Comparison of ENCODE assay signal across 30 cellular contexts in the genomic region with DNA sequence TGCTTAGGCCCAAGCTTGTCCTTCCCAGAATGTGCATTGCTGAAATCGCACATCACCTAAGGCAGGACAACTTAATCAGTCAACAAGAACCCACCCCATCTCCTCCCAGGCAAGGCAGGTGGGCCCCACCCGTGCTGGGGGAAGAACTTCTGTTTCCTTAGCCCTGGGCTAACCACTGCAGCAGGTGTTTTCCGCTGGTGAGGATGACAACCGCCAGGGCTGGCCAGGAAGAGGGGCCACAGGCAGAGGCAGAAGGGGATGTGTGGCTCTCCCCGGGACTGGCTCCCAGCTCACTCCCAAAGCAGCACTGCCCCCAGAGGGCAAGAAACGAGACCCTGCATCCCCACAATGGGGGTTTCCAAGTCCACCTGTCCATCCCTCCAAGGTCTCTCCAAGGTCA.
DNase-seq lines count a peak whose midpoint lies in the region; ATAC-seq and TF ChIP-seq lines count a peak whose summit lies in the region.
"Had no signal": no experiment of that assay in that cellular context is flagged by ENCODE, and none has a peak within 500 bp of the region (broad histone marks: within the 10 kb centered on the region; RNA-seq: fewer than 3 reads in every experiment).

No MANE protein-coding gene starts in this region.

- H3K9me3 Mint-ChIP-seq in endodermal cell, result peaks cover 2% of the 10 kb centered on the region
- H3K9me3 Mint-ChIP-seq: activated CD8-positive, alpha-beta T cell treated with anti-CD3 and anti-CD28 coated beads for 36 hours; effector memory CD8-positive, alpha-beta T cell; nephron; type B pancreatic cell had no signal

- peak overlapping the region; percentile 2; the same call in 1 of the 2 replicates for H3K27ac ChIP-seq in MM.1S (ENCODE audit: low read length)
- no peak overlapping the region for H3K27ac ChIP-seq in endodermal cell (ENCODE audit: low read depth, low read length)
- no peak overlapping the region for H3K27ac ChIP-seq in thymus (ENCODE audit: low read depth)
- no peak overlapping the region for H3K27ac ChIP-seq in caudate nucleus (ENCODE audit: low read depth, low read length)
- H3K27ac ChIP-seq: adrenal gland, coronary artery, hepatocyte, HL-60, left lung, right lobe of liver had no signal

- H3K9me2 ChIP-seq in MM.1S (replicated peaks; ENCODE audit: insufficient read depth, low read length), result no peaks in the 10 kb centered on the region

- WGBS in endodermal cell (ENCODE audit: insufficient coverage in 1 of 2, insufficient read length in 1 of 2), 2 experiments, result 50 to 85% methylated on average over 1 to 6 of the region's 6 CpGs
- 6% methylated on average over 6 of the region's 6 CpGs for WGBS in thymus

- H4K20me1 ChIP-seq in MM.1S (ENCODE audit: insufficient read depth, low read length), result no peaks in the 10 kb centered on the region

- no peak overlapping the region for H3K4me3 Mint-ChIP-seq in endodermal cell
- H3K4me3 Mint-ChIP-seq: activated CD8-positive, alpha-beta T cell treated with anti-CD3 and anti-CD28 coated beads for 36 hours; B cell; effector memory CD8-positive, alpha-beta T cell; immature natural killer cell; mesothelial cell of epicardium; nephron; type B pancreatic cell had no signal

- H3K27me3 Mint-ChIP-seq in endodermal cell (ENCODE audit: insufficient read depth), result peaks cover 14% of the 10 kb centered on the region

- H3K4me1 ChIP-seq in MM.1S (ENCODE audit: low read length) (peaks cover 42% of the 10 kb centered on the region), endodermal cell (ENCODE audit: control insufficient read depth, insufficient read depth, low read length) (no peaks in the 10 kb centered on the region), thymus (ENCODE audit: control insufficient read depth, insufficient read depth, low read length) (peaks cover 60% of the 10 kb centered on the region)
- H3K4me1 ChIP-seq: A549, adrenal gland, HAP-1, right lobe of liver had no signal

- ATAC-seq in HG03196 (IDR thresholded peaks at IDR 0.05; ENCODE audit: unreplicated experiment) (no peak), GM18511 (IDR thresholded peaks at IDR 0.05; ENCODE audit: unreplicated experiment) (no peak)
- ATAC-seq: activated CD4-positive, CD25-positive, alpha-beta regulatory T cell treated with anti-CD3 and anti-CD28 coated beads, Interleukin-2, amount 50 U/mL, for 24 hours; activated CD8-positive, alpha-beta T cell treated with anti-CD3 and anti-CD28 coated beads for 36 hours; effector memory CD8-positive, alpha-beta T cell had no signal

- no peaks in the 10 kb centered on the region for H3K27me3 ChIP-seq in MM.1S (replicated peaks; ENCODE audit: insufficient read depth, low read length)
- no peaks in the 10 kb centered on the region for H3K27me3 ChIP-seq in endodermal cell (ENCODE audit: control insufficient read depth, insufficient read depth, low read length, poor library complexity, severe bottlenecking)
- H3K27me3 ChIP-seq in thymus (ENCODE audit: control insufficient read depth, insufficient read depth), result no peaks in the 10 kb centered on the region
- H3K27me3 ChIP-seq: adrenal gland, hepatocyte, right lobe of liver had no signal

- H3K79me2 ChIP-seq in MM.1S (ENCODE audit: low read length), result no peaks in the 10 kb centered on the region
- H3K79me2 ChIP-seq: hepatocyte had no signal

- DNase-seq in activated effector memory CD4-positive, alpha-beta T cell treated with anti-CD3 and anti-CD28 coated beads, Interleukin-2, amount 50 U/mL, for 16 hours, result peak; percentile 36
- DNase-seq in activated effector memory CD4-positive, alpha-beta T cell treated with Interleukin-2 at 50 U/mL for 16 hours, result no peak
- DNase-seq in MM.1S (peak; percentile 60), endodermal cell (peak; percentile 44), caudate nucleus (lab: John Stamatoyannopoulos, UW) (no peak)
- DNase-seq: activated gamma-delta T cell treated with Interleukin-2 at 50 U/mL for 16 hours; COR-L47; effector memory CD8-positive, alpha-beta T cell; immature natural killer cell; NCI-H1105 treated with DMSO at 0.1 percent for 48 hours; NCI-H2029; NCI-H774; SHP77 treated with DMSO at 0.1 percent for 48 hours had no signal

- H3K9ac ChIP-seq in MM.1S (ENCODE audit: low read length) (no peak overlapping the region), endodermal cell (ENCODE audit: extremely low read depth, low read length, poor library complexity, severe bottlenecking) (no peak overlapping the region)

- H3K9me3 ChIP-seq in MM.1S (replicated peaks; ENCODE audit: insufficient read depth, low read length), result no peaks in the 10 kb centered on the region
- H3K9me3 ChIP-seq in endodermal cell (ENCODE audit: control insufficient read depth, low read length), result peaks cover 1% of the 10 kb centered on the region
- H3K9me3 ChIP-seq in thymus (ENCODE audit: control insufficient read depth), result no peaks in the 10 kb centered on the region
- H3K9me3 ChIP-seq: adrenal gland, HAP-1, right lobe of liver had no signal

- H3K4me2 ChIP-seq in MM.1S (ENCODE audit: low read depth, low read length), result peak overlapping the region; percentile 20
- H3K4me2 ChIP-seq: A549, hepatocyte had no signal

- H3F3A ChIP-seq in MM.1S (ENCODE audit: insufficient read depth, low read length), result peaks cover 10% of the 10 kb centered on the region

- H2AFZ ChIP-seq in MM.1S (ENCODE audit: low read length), result peak overlapping the region; percentile 41; the same call in 1 of the 2 replicates
- H2AFZ ChIP-seq: hepatocyte had no signal

- H3K36me3 ChIP-seq in MM.1S (replicated peaks; ENCODE audit: insufficient read depth, low read length) (no peaks in the 10 kb centered on the region), endodermal cell (ENCODE audit: control insufficient read depth, insufficient read depth, low read length) (no peaks in the 10 kb centered on the region), thymus (ENCODE audit: control insufficient read depth, insufficient read depth) (no peaks in the 10 kb centered on the region)
- H3K36me3 ChIP-seq: adrenal gland, HAP-1, left lung, right lobe of liver had no signal

- TF ChIP-seq CTCF in MM.1S (IDR thresholded peaks at IDR 0.05; ENCODE audit: low read length) (peak; percentile 12; the same call in 1 of the 2 replicates), endodermal cell (conservative IDR thresholded peaks at IDR 0.05) (no peak)

- H3K4me1 Mint-ChIP-seq in endodermal cell, result no peaks in the 10 kb centered on the region

- no peaks in the 10 kb centered on the region for H3K36me3 Mint-ChIP-seq in endodermal cell (ENCODE audit: low read depth)
- H3K36me3 Mint-ChIP-seq: immature natural killer cell, mesothelial cell of epicardium, type B pancreatic cell had no signal

- no peak overlapping the region for H3K4me3 ChIP-seq in MM.1S (ENCODE audit: low read length)
- H3K4me3 ChIP-seq in endodermal cell (ENCODE audit: low read length), result no peak overlapping the region
- H3K4me3 ChIP-seq in thymus (ENCODE audit: low read length), result peak overlapping the region; percentile 17
- H3K4me3 ChIP-seq: A549, adrenal gland, coronary artery, HAP-1, hepatocyte, left lung, right lobe of liver had no signal

- H3K27ac Mint-ChIP-seq in endodermal cell, result no peak overlapping the region
- H3K27ac Mint-ChIP-seq: activated CD8-positive, alpha-beta T cell treated with anti-CD3 and anti-CD28 coated beads for 36 hours; B cell; immature natural killer cell; mesothelial cell of epicardium; nephron; type B pancreatic cell had no signal

Comparison
In these comparisons a context has a peak if more than half of its experiments do, and no peak if none do; other contexts are left out.
1. DNase-seq: peak in activated effector memory CD4-positive, alpha-beta T cell treated with anti-CD3 and anti-CD28 coated beads, Interleukin-2, amount 50 U/mL, for 16 hours (single experiment), MM.1S (single experiment) and endodermal cell (single experiment); none in activated effector memory CD4-positive, alpha-beta T cell treated with Interleukin-2 at 50 U/mL for 16 hours (single experiment) and caudate nucleus (0 of 61).